1 cellular context compared by ENCODE assay signal in the genomic region with DNA sequence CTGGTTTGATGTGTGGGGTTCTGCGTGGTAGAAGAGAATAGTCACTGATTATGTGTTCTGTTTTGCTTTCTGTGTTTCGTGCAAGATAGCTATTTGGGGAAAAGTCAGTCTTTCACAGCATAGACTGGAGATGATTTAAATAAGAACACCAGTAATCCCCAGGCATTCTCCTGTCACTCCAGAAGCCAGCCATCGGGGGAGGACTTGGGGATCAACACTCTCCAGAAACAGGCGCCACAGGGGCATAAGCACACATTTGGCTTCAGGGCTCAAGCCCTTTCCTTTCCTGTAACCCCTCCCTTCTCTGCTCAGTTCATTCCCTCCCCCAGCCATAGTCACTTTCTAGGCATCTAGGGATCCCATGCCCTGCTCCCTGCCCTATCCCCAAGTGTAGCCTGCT.
TF ChIP-seq lines count a peak whose summit lies in the region.

No MANE protein-coding gene starts in this region.

TF ChIP-seq in WTC11, 78 proteins besides CTCF, POLR2A, EP300 and RAD21 (continued from another document):
- TF ChIP-seq, protein P1, sequence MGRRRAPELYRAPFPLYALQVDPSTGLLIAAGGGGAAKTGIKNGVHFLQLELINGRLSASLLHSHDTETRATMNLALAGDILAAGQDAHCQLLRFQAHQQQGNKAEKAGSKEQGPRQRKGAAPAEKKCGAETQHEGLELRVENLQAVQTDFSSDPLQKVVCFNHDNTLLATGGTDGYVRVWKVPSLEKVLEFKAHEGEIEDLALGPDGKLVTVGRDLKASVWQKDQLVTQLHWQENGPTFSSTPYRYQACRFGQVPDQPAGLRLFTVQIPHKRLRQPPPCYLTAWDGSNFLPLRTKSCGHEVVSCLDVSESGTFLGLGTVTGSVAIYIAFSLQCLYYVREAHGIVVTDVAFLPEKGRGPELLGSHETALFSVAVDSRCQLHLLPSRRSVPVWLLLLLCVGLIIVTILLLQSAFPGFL (CRISPR knock-in tag; IDR thresholded peaks at IDR 0.05; ENCODE audit: borderline replicate concordance), result no peak
- TF ChIP-seq ZNF416 (CRISPR knock-in tag; IDR thresholded peaks at IDR 0.05) (no peak), ZNF671 (CRISPR knock-in tag; IDR thresholded peaks at IDR 0.05) (no peak), SP1 (CRISPR knock-in tag; conservative IDR thresholded peaks at IDR 0.05) (no peak), ZNF317 (CRISPR knock-in tag; IDR thresholded peaks at IDR 0.05; ENCODE audit: borderline replicate concordance, low read depth) (no peak), SOX15 (CRISPR knock-in tag; IDR thresholded peaks at IDR 0.05) (no peak), NR3C1 (CRISPR knock-in tag; conservative IDR thresholded peaks at IDR 0.05; ENCODE audit: low read depth) (no peak), OVOL2 (CRISPR knock-in tag; IDR thresholded peaks at IDR 0.05; ENCODE audit: borderline replicate concordance) (no peak)
- TF ChIP-seq, protein P2, sequence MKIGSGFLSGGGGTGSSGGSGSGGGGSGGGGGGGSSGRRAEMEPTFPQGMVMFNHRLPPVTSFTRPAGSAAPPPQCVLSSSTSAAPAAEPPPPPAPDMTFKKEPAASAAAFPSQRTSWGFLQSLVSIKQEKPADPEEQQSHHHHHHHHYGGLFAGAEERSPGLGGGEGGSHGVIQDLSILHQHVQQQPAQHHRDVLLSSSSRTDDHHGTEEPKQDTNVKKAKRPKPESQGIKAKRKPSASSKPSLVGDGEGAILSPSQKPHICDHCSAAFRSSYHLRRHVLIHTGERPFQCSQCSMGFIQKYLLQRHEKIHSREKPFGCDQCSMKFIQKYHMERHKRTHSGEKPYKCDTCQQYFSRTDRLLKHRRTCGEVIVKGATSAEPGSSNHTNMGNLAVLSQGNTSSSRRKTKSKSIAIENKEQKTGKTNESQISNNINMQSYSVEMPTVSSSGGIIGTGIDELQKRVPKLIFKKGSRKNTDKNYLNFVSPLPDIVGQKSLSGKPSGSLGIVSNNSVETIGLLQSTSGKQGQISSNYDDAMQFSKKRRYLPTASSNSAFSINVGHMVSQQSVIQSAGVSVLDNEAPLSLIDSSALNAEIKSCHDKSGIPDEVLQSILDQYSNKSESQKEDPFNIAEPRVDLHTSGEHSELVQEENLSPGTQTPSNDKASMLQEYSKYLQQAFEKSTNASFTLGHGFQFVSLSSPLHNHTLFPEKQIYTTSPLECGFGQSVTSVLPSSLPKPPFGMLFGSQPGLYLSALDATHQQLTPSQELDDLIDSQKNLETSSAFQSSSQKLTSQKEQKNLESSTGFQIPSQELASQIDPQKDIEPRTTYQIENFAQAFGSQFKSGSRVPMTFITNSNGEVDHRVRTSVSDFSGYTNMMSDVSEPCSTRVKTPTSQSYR (CRISPR knock-in tag; IDR thresholded peaks at IDR 0.05), result no peak
- TF ChIP-seq, protein P3, sequence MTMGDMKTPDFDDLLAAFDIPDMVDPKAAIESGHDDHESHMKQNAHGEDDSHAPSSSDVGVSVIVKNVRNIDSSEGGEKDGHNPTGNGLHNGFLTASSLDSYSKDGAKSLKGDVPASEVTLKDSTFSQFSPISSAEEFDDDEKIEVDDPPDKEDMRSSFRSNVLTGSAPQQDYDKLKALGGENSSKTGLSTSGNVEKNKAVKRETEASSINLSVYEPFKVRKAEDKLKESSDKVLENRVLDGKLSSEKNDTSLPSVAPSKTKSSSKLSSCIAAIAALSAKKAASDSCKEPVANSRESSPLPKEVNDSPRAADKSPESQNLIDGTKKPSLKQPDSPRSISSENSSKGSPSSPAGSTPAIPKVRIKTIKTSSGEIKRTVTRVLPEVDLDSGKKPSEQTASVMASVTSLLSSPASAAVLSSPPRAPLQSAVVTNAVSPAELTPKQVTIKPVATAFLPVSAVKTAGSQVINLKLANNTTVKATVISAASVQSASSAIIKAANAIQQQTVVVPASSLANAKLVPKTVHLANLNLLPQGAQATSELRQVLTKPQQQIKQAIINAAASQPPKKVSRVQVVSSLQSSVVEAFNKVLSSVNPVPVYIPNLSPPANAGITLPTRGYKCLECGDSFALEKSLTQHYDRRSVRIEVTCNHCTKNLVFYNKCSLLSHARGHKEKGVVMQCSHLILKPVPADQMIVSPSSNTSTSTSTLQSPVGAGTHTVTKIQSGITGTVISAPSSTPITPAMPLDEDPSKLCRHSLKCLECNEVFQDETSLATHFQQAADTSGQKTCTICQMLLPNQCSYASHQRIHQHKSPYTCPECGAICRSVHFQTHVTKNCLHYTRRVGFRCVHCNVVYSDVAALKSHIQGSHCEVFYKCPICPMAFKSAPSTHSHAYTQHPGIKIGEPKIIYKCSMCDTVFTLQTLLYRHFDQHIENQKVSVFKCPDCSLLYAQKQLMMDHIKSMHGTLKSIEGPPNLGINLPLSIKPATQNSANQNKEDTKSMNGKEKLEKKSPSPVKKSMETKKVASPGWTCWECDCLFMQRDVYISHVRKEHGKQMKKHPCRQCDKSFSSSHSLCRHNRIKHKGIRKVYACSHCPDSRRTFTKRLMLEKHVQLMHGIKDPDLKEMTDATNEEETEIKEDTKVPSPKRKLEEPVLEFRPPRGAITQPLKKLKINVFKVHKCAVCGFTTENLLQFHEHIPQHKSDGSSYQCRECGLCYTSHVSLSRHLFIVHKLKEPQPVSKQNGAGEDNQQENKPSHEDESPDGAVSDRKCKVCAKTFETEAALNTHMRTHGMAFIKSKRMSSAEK (CRISPR knock-in tag; IDR thresholded peaks at IDR 0.05; ENCODE audit: borderline replicate concordance), result no peak
- TF ChIP-seq, protein P4, sequence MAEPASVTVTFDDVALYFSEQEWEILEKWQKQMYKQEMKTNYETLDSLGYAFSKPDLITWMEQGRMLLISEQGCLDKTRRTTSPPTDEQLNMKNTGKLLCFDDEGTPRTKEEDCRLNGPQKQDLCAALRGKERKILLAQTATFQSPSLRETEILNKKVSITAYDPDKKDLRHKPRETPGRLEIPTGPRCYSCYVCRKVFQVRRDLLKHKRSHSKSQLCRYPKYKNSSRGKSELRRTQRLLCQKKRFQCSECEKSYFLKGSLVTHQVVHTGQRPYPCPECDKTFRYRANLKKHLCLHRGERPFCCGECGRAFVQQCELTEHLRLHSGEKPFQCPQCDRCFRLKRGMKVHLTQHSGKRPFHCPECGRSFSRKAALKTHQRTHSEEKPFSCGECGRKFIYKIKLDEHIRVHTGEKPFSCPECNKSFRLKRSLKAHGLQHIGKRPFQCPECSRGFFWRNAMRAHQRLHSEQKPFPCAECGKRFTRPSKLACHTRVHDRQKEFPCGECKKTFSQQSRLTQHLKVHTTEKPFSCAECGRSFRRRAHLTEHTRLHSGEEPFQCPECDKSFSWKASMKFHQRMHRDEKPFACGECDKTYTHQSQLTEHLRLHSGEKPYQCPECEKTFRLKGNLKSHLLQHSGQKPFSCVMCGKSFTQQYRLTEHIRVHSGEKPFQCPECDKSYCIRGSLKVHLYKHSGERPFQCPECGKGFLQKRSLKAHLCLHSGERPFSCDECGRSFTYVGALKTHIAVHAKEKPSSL (CRISPR knock-in tag; conservative IDR thresholded peaks at IDR 0.05), result no peak
- TF ChIP-seq, protein P5, sequence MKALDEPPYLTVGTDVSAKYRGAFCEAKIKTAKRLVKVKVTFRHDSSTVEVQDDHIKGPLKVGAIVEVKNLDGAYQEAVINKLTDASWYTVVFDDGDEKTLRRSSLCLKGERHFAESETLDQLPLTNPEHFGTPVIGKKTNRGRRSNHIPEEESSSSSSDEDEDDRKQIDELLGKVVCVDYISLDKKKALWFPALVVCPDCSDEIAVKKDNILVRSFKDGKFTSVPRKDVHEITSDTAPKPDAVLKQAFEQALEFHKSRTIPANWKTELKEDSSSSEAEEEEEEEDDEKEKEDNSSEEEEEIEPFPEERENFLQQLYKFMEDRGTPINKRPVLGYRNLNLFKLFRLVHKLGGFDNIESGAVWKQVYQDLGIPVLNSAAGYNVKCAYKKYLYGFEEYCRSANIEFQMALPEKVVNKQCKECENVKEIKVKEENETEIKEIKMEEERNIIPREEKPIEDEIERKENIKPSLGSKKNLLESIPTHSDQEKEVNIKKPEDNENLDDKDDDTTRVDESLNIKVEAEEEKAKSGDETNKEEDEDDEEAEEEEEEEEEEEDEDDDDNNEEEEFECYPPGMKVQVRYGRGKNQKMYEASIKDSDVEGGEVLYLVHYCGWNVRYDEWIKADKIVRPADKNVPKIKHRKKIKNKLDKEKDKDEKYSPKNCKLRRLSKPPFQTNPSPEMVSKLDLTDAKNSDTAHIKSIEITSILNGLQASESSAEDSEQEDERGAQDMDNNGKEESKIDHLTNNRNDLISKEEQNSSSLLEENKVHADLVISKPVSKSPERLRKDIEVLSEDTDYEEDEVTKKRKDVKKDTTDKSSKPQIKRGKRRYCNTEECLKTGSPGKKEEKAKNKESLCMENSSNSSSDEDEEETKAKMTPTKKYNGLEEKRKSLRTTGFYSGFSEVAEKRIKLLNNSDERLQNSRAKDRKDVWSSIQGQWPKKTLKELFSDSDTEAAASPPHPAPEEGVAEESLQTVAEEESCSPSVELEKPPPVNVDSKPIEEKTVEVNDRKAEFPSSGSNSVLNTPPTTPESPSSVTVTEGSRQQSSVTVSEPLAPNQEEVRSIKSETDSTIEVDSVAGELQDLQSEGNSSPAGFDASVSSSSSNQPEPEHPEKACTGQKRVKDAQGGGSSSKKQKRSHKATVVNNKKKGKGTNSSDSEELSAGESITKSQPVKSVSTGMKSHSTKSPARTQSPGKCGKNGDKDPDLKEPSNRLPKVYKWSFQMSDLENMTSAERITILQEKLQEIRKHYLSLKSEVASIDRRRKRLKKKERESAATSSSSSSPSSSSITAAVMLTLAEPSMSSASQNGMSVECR (CRISPR knock-in tag; IDR thresholded peaks at IDR 0.05; ENCODE audit: borderline replicate concordance), result no peak
